ENCODE assay signal across 10 cellular contexts in the genomic region with DNA sequence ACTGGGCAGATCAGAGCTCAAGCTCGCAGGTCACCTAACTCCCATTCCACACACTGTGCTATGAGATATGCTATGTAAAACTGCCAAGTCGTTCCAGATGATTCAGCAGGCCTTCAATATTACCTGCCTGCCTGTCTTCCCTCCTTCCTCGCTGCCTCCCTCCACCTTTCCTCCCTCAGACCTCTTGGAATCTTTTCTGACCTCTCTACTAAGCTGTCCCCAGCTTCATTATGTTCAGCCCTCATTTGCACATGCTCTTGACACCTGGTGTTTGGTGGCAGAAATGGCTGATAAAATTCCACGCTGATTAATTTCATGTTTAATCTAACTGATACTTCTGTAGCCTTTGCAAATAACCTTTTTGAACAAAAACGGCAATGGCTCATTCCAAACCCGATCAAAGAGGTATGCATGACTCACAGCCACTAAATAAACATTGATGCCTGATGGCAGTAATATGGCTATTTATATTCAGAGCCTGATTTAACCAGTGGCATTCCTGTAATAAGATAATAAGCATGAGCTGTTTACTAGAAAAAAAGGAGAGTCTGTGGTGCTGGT.
A peak's percentile ranks its signal among the peaks of the same experiment; 100 is the strongest.
DNase-seq lines count a peak whose midpoint lies in the region; ATAC-seq and TF ChIP-seq lines count a peak whose summit lies in the region.
"Had no signal": no experiment of that assay in that cellular context is flagged by ENCODE, and none has a peak within 500 bp of the region (broad histone marks: within the 10 kb centered on the region; RNA-seq: fewer than 3 reads in every experiment).

No MANE protein-coding gene starts in this region.

- no peak overlapping the region for H3K4me3 ChIP-seq in brain microvascular endothelial cell (ENCODE audit: low read depth, low read length)
- no peak overlapping the region for H3K4me3 ChIP-seq in mesenchymal stem cell (ENCODE audit: insufficient read depth in 1 of 2, low read depth in 1 of 2, low read length in 2 of 2)
- H3K4me3 ChIP-seq: tibial nerve had no signal

- H2BK12ac ChIP-seq in mesenchymal stem cell (ENCODE audit: low read length in 2 of 2), result peak overlapping the region in 1 of 2 experiments; percentile 60

- ATAC-seq in GM21360 (IDR thresholded peaks at IDR 0.05; ENCODE audit: unreplicated experiment) (no peak), HG02981 (IDR thresholded peaks at IDR 0.05; ENCODE audit: unreplicated experiment) (no peak)

- H3K18ac ChIP-seq in mesenchymal stem cell (ENCODE audit: low read depth in 1 of 2, low read length in 2 of 2), result peak overlapping the region; percentile 14 to 80

- no peaks in the 10 kb centered on the region for H3K79me1 ChIP-seq in mesenchymal stem cell (replicated peaks; ENCODE audit: low read length, poor library complexity, severe bottlenecking)

- no peak for TF ChIP-seq CTCF in brain microvascular endothelial cell (IDR thresholded peaks at IDR 0.05; ENCODE audit: low read depth, low read length, missing control alignments)

- no peak overlapping the region for H3K23ac ChIP-seq in mesenchymal stem cell (ENCODE audit: low read length in 2 of 2)

- no peak overlapping the region for H2AFZ ChIP-seq in mesenchymal stem cell (ENCODE audit: low read depth, low read length)

- peak overlapping the region; percentile 49 for H3K4me2 ChIP-seq in mesenchymal stem cell (ENCODE audit: low read length, poor library complexity, severe bottlenecking)

- H4K91ac ChIP-seq in mesenchymal stem cell (ENCODE audit: low read length), result no peak overlapping the region

- DNase-seq in DMS53 treated with DMSO at 0.1 percent for 48 hours (lab: John Stamatoyannopoulos, UW; ENCODE audit: unreplicated experiment) (peak; percentile 86), NCI-H1417 (lab: John Stamatoyannopoulos, UW) (peak in 2 of 3 experiments; percentile 38 to 81), brain microvascular endothelial cell (peak; percentile 62), mesenchymal stem cell (peak; percentile 76), globus pallidus (ENCODE audit: low spot score) (no peak), cerebellar nuclear complex (lab: John Stamatoyannopoulos, UW) (no peak)
- DNase-seq: NCI-H187 treated with DMSO at 0.1 percent for 48 hours had no signal

- peak overlapping the region in 1 of 2 experiments; percentile 56 for H3K14ac ChIP-seq in mesenchymal stem cell (ENCODE audit: low read length in 2 of 2)

- no peaks in the 10 kb centered on the region for H3K9me3 ChIP-seq in mesenchymal stem cell (ENCODE audit: control insufficient read depth, low read length)
- H3K9me3 ChIP-seq: tibial nerve had no signal

- H3K27me3 ChIP-seq in brain microvascular endothelial cell (replicated peaks) (no peaks in the 10 kb centered on the region), mesenchymal stem cell (ENCODE audit: control insufficient read depth in 1 of 2, insufficient read depth in 1 of 2, low read length in 2 of 2) (peaks cover 0 to 7% of the 10 kb centered on the region in 2 experiments)
- H3K27me3 ChIP-seq: tibial nerve had no signal

- peaks cover 11% of the 10 kb centered on the region for H3K4me1 ChIP-seq in mesenchymal stem cell (ENCODE audit: control insufficient read depth, insufficient read depth, low read depth, low read length)
- H3K4me1 ChIP-seq: tibial nerve had no signal

- H4K8ac ChIP-seq in mesenchymal stem cell (ENCODE audit: low read length), result peak overlapping the region; percentile 30

- H2BK120ac ChIP-seq in mesenchymal stem cell (ENCODE audit: low read depth, low read length), result no peak overlapping the region

- H2AK5ac ChIP-seq in mesenchymal stem cell (ENCODE audit: low read length, severe bottlenecking), result peak overlapping the region; percentile 79

- H3K4ac ChIP-seq in mesenchymal stem cell (ENCODE audit: low read depth in 1 of 2, low read length in 2 of 2), result peak overlapping the region in 1 of 2 experiments; percentile 67

- in situ Hi-C loops in brain microvascular endothelial cell (cut with HindIII; ENCODE audit: low pct_ligation_motif_present, low sequenced_read_pairs), result loop anchor here (25.0 kb wide), 1 partner anchor 244 kb away; no protein-coding TSS in a partner anchor

- H3K27ac ChIP-seq in brain microvascular endothelial cell, result peak overlapping the region; percentile 10
- peak overlapping the region; percentile 91 for H3K27ac ChIP-seq in mesenchymal stem cell (ENCODE audit: low read length, poor library complexity, severe bottlenecking)
- H3K27ac ChIP-seq: tibial nerve had no signal

- WGBS in mesenchymal stem cell, result 49% methylated on average over 6 of the region's 6 CpGs

- H3K9ac ChIP-seq in mesenchymal stem cell (ENCODE audit: low read length), result no peak overlapping the region

- no peak overlapping the region for H2BK15ac ChIP-seq in mesenchymal stem cell (ENCODE audit: low read depth, poor library complexity, severe bottlenecking)

- H2BK5ac ChIP-seq in mesenchymal stem cell (ENCODE audit: low read depth, low read length, poor library complexity, severe bottlenecking), result peak overlapping the region; percentile 60

- H3K36me3 ChIP-seq in brain microvascular endothelial cell (replicated peaks) (no peaks in the 10 kb centered on the region), mesenchymal stem cell (ENCODE audit: control insufficient read depth in 1 of 2, insufficient read depth in 2 of 2, low read depth in 1 of 2, low read length in 2 of 2) (no peaks in the 10 kb centered on the region)
- H3K36me3 ChIP-seq: tibial nerve had no signal

Comparison
In these comparisons a context has a peak if more than half of its experiments do, and no peak if none do; other contexts are left out.
1. DNase-seq: peak in DMS53 treated with DMSO at 0.1 percent for 48 hours (single experiment), NCI-H1417 (2 of 3), brain microvascular endothelial cell (single experiment) and mesenchymal stem cell (single experiment); none in globus pallidus (single experiment) and cerebellar nuclear complex (0 of 2).